In the genomic region with DNA sequence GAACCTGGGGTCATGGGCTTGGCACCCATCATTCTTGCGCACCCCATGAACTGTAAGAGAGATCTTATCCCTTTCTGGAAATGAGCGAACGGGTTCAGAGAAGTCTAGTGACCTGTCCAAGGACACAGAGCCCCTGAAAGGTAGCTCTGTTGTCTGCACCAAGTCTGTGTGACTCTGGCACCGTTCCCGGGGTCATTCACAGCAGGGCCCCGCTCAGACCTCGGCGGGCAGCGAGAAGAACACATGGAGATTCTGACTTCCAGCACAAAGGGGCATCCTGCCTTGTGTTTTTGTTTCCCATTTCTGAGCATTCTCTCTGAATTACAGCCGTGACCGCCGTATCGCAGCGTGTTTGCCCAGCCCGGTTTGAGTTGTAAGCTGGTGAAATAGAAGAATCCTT, we compare ENCODE assay signal across 14 cellular contexts.
DNase-seq lines count a peak whose midpoint lies in the region; ATAC-seq and TF ChIP-seq lines count a peak whose summit lies in the region.
"Had no signal": no experiment of that assay in that cellular context is flagged by ENCODE, and none has a peak within 500 bp of the region (broad histone marks: within the 10 kb centered on the region; RNA-seq: fewer than 3 reads in every experiment).

No MANE protein-coding gene starts in this region.

- H3K36me3 ChIP-seq in adipocyte (ENCODE audit: control insufficient read depth, insufficient read depth, low read length, severe bottlenecking) (no peaks in the 10 kb centered on the region), left lung (no peaks in the 10 kb centered on the region), gastrocnemius medialis (peaks cover 0 to 2% of the 10 kb centered on the region in 2 donors)

- H3K4me3 ChIP-seq in adipocyte (ENCODE audit: low read length), result no peak overlapping the region
- no peak overlapping the region for H3K4me3 ChIP-seq in left lung
- no peak overlapping the region for H3K4me3 ChIP-seq in gastrocnemius medialis

- H3K4me1 Mint-ChIP-seq in activated naive CD8-positive, alpha-beta T cell treated with anti-CD3 and anti-CD28 coated beads for 36 hours, result peaks cover 18% of the 10 kb centered on the region

- peak overlapping the region; percentile 55 for H3K9ac ChIP-seq in adipocyte (ENCODE audit: low read length)

- no peak overlapping the region for H3K4me3 Mint-ChIP-seq in activated naive CD8-positive, alpha-beta T cell treated with anti-CD3 and anti-CD28 coated beads for 36 hours
- H3K4me3 Mint-ChIP-seq: activated naive CD4-positive, alpha-beta T cell treated with anti-CD3 and anti-CD28 coated beads, Interleukin-2, amount 50 U/mL, for 24 hours had no signal

- H3K9me3 ChIP-seq in adipocyte (ENCODE audit: control insufficient read depth, low read length) (peaks cover 10% of the 10 kb centered on the region), left lung (peaks cover 0 to 2% of the 10 kb centered on the region in 2 donors), gastrocnemius medialis (no peaks in the 10 kb centered on the region)

- H3K4me1 ChIP-seq in adipocyte (ENCODE audit: control insufficient read depth, insufficient read depth, low read length) (peaks cover 19% of the 10 kb centered on the region), left lung (peaks cover 4 to 8% of the 10 kb centered on the region in 2 donors), gastrocnemius medialis (peaks cover 19 to 23% of the 10 kb centered on the region in 2 donors)

- in situ Hi-C loops in gastrocnemius medialis (cut with MboI; ENCODE audit: low sequenced_read_pairs in 4 of 4), result no loop called here

- peaks cover 5% of the 10 kb centered on the region for H3K9me3 Mint-ChIP-seq in activated naive CD8-positive, alpha-beta T cell treated with anti-CD3 and anti-CD28 coated beads for 36 hours

- no peak for TF ChIP-seq POLR2A in gastrocnemius medialis (IDR thresholded peaks at IDR 0.05)

- peaks cover 5% of the 10 kb centered on the region for H3K36me3 Mint-ChIP-seq in activated naive CD8-positive, alpha-beta T cell treated with anti-CD3 and anti-CD28 coated beads for 36 hours

- DNase-seq in NCI-H146 (lab: John Stamatoyannopoulos, UW) (peak; percentile 72), adipocyte (ENCODE audit: low read depth) (no peak), left lung (no peak), gastrocnemius medialis (no peak), globus pallidus (ENCODE audit: low spot score) (no peak), iPS-NIHi7 (ENCODE audit: extremely low spot score) (no peak)
- DNase-seq in activated naive CD8-positive, alpha-beta T cell treated with anti-CD3 and anti-CD28 coated beads for 36 hours, result no peak
- DNase-seq: AML-193; central memory CD4-positive, alpha-beta T cell; SIG-M5; stimulated activated CD8-positive, alpha-beta memory T cell treated with anti-CD3 and anti-CD28 coated beads, Interleukin-4, amount 100 ng/mL, for 48 hours; T-helper 9 cell had no signal

- ATAC-seq in left lung (peak; percentile 5), gastrocnemius medialis (no peak), HG03045 (IDR thresholded peaks at IDR 0.05; ENCODE audit: unreplicated experiment) (no peak)

- TF ChIP-seq CTCF in left lung (IDR thresholded peaks at IDR 0.05) (no peak), gastrocnemius medialis (IDR thresholded peaks at IDR 0.05 in 4 of 5, conservative IDR thresholded peaks at IDR 0.05 in 1 of 5) (no peak)

- H3K27me3 ChIP-seq in adipocyte (replicated peaks; ENCODE audit: control insufficient read depth, insufficient read depth, low read length), result no peaks in the 10 kb centered on the region
- peaks cover 0 to 6% of the 10 kb centered on the region in 2 donors for H3K27me3 ChIP-seq in left lung
- H3K27me3 ChIP-seq in gastrocnemius medialis, result no peaks in the 10 kb centered on the region

- H3K27ac Mint-ChIP-seq in activated naive CD8-positive, alpha-beta T cell treated with anti-CD3 and anti-CD28 coated beads for 36 hours, result no peak overlapping the region
- H3K27ac Mint-ChIP-seq: activated naive CD4-positive, alpha-beta T cell treated with anti-CD3 and anti-CD28 coated beads, Interleukin-2, amount 50 U/mL, for 24 hours had no signal

- peak overlapping the region in 1 of 2 donors; percentile 79 for H3K27ac ChIP-seq in left lung
- peak overlapping the region; percentile 61 to 76 (median 67) for H3K27ac ChIP-seq in gastrocnemius medialis

- H3K27me3 Mint-ChIP-seq in activated naive CD8-positive, alpha-beta T cell treated with anti-CD3 and anti-CD28 coated beads for 36 hours, result peaks cover 1% of the 10 kb centered on the region
- H3K27me3 Mint-ChIP-seq: activated naive CD4-positive, alpha-beta T cell treated with anti-CD3 and anti-CD28 coated beads, Interleukin-2, amount 50 U/mL, for 24 hours had no signal

- intact Hi-C loops in left lung (cut with DNase I), result no loop called here
- intact Hi-C loops in gastrocnemius medialis (cut with DNase I; ENCODE audit: low total_unique reads), result loop anchor here (2.0 to 5.0 kb wide), 2 partner anchors 92 to 234 kb away; no protein-coding TSS in a partner anchor
